30 cellular contexts compared by ENCODE assay signal in genomic region chr19:31185261-31185660, GRCh38.
DNase-seq lines count a peak whose midpoint lies in the region; ATAC-seq and TF ChIP-seq lines count a peak whose summit lies in the region.
"Had no signal": no experiment of that assay in that cellular context is flagged by ENCODE, and none has a peak within 500 bp of the region (broad histone marks: within the 10 kb centered on the region; RNA-seq: fewer than 3 reads in every experiment).

No MANE protein-coding gene starts in this region.

- H4K5ac ChIP-seq in H9 (ENCODE audit: insufficient read length, low read depth, low read length): no peak overlapping the region

- no peak overlapping the region for H4K8ac ChIP-seq in H9 (replicated peaks; ENCODE audit: insufficient read length, low read depth, low read length)

- H3K79me2 ChIP-seq in H9 (ENCODE audit: insufficient read depth, low read length): no peaks in the 10 kb centered on the region

- no peak overlapping the region for H2BK20ac ChIP-seq in H9 (ENCODE audit: low read depth, low read length, poor library complexity, severe bottlenecking)

- H2BK12ac ChIP-seq in H9 (ENCODE audit: insufficient read length, low read depth, low read length): no peak overlapping the region

- H3K27ac ChIP-seq in H9 (ENCODE audit: insufficient read length, low read depth, low read length): no peak overlapping the region
- no peak overlapping the region for H3K27ac ChIP-seq in foreskin keratinocyte
- H3K27ac ChIP-seq in body of pancreas: no peak overlapping the region
- H3K27ac ChIP-seq: breast epithelium, colonic mucosa, sigmoid colon, SK-N-MC, tibial artery had no signal

- in situ Hi-C loops in ACHN (cut with HindIII; ENCODE audit: low pct_ligation_motif_present, low pct_unique_long_range_greater_than_20kb, low sequenced_read_pairs): no loop called here
- in situ Hi-C loops in astrocyte of the spinal cord (cut with HindIII; ENCODE audit: low sequenced_read_pairs): no loop called here

- H2BK5ac ChIP-seq in H9 (ENCODE audit: insufficient read length, low read length): no peak overlapping the region

- H3K18ac ChIP-seq in H9 (ENCODE audit: insufficient read length, low read depth, low read length): no peak overlapping the region

- no peak overlapping the region for H3T11ph ChIP-seq in H9 (ENCODE audit: low read length)

- no peak overlapping the region for H2BK120ac ChIP-seq in H9 (ENCODE audit: low read depth, low read length, poor library complexity, severe bottlenecking)

- no CpG with 5 or more reads among the region's 2 CpGs for WGBS in H9 (ENCODE audit: extremely low coverage, insufficient read length, low lambda C conversion rate)
- WGBS in body of pancreas, 2 donors: 65 to 87% methylated on average over 2 of the region's 2 CpGs

- peaks cover 2 to 5% of the 10 kb centered on the region in 2 experiments; a peak in 4 of 5 replicates for H3K9me3 Mint-ChIP-seq in H9
- H3K9me3 Mint-ChIP-seq: natural killer cell had no signal

- H3K27ac Mint-ChIP-seq in H9: no peak overlapping the region; a peak in 1 of 7 replicates
- H3K27ac Mint-ChIP-seq: activated CD8-positive, alpha-beta T cell treated with anti-CD3 and anti-CD28 coated beads for 36 hours; activated naive CD4-positive, alpha-beta T cell treated with anti-CD3 and anti-CD28 coated beads, Interleukin-2, amount 50 U/mL, for 24 hours; activated T-helper 2 cell treated with anti-CD3 and anti-CD28 coated beads, Interferon-gamma antibody, Interleukin-2, Interleukin-4, amounts not matched to agents 10 μg/mL and 5 μg/mL and 100 μg/mL, durations not matched to agents 14 hours and 24 hours and 36 hours; natural killer cell; T-helper 17 cell had no signal

- peaks cover 10% of the 10 kb centered on the region for H3K4me1 ChIP-seq in H9 (ENCODE audit: insufficient read depth, low read length)
- no peaks in the 10 kb centered on the region for H3K4me1 ChIP-seq in foreskin keratinocyte
- no peaks in the 10 kb centered on the region for H3K4me1 ChIP-seq in body of pancreas
- H3K4me1 ChIP-seq: breast epithelium, colonic mucosa, sigmoid colon, tibial artery had no signal

- no peak for TF ChIP-seq POLR2A in body of pancreas (IDR thresholded peaks at IDR 0.05)

- ATAC-seq in foreskin keratinocyte (no peak), body of pancreas (no peak), HG03457 (IDR thresholded peaks at IDR 0.05; ENCODE audit: unreplicated experiment) (no peak)
- ATAC-seq: activated CD8-positive, alpha-beta T cell treated with anti-CD3 and anti-CD28 coated beads for 36 hours; K562; natural killer cell; T-helper 17 cell had no signal

- H3K56ac ChIP-seq in H9 (ENCODE audit: insufficient read length, low read depth, low read length): no peak overlapping the region

- no peak overlapping the region for H3K4me2 ChIP-seq in H9 (ENCODE audit: insufficient read depth, insufficient read length, low read length)

- H2AFZ ChIP-seq in H9 (ENCODE audit: low read length): no peak overlapping the region

- H3K79me1 ChIP-seq in H9 (ENCODE audit: insufficient read depth, low read depth, low read length, poor library complexity, severe bottlenecking): no peaks in the 10 kb centered on the region

- H3K27me3 ChIP-seq in H9 (ENCODE audit: insufficient read depth, low read length): no peaks in the 10 kb centered on the region
- H3K27me3 ChIP-seq in foreskin keratinocyte: no peaks in the 10 kb centered on the region
- no peaks in the 10 kb centered on the region for H3K27me3 ChIP-seq in body of pancreas
- H3K27me3 ChIP-seq: breast epithelium, colonic mucosa, sigmoid colon, tibial artery had no signal

- H3K4me1 Mint-ChIP-seq in H9: peaks cover 15 to 17% of the 10 kb centered on the region in 2 experiments
- H3K4me1 Mint-ChIP-seq: activated naive CD4-positive, alpha-beta T cell treated with anti-CD3 and anti-CD28 coated beads, Interleukin-2, amount 50 U/mL, for 24 hours; natural killer cell; T-helper 17 cell had no signal

- H3K27me3 Mint-ChIP-seq in H9 (ENCODE audit: low read depth): no peaks in the 10 kb centered on the region
- H3K27me3 Mint-ChIP-seq: T-helper 17 cell had no signal

- H3K14ac ChIP-seq in H9 (ENCODE audit: insufficient read depth, low read length): no peak overlapping the region

- no peak overlapping the region for H3K4ac ChIP-seq in H9 (ENCODE audit: low read depth, low read length)

- intact Hi-C loops in body of pancreas (cut with DNase I): no loop called here

- peak; percentile 12 for DNase-seq in ACHN
- DNase-seq in H9: no peak
- no peak for DNase-seq in astrocyte of the spinal cord (ENCODE audit: low read depth, low spot score)
- DNase-seq in foreskin keratinocyte: no peak
- no peak for DNase-seq in AML-193 (lab: John Stamatoyannopoulos, UW)
- no peak for DNase-seq in NK-92 (lab: John Stamatoyannopoulos, UW; ENCODE audit: unreplicated experiment)
- no peak for DNase-seq in body of pancreas
- DNase-seq: activated CD8-positive, alpha-beta T cell treated with anti-CD3 and anti-CD28 coated beads for 36 hours; amygdala; Calu3; colonic mucosa; DMS79; effector CD4-positive, alpha-beta T cell; natural killer cell; NCI-H1092 treated with DMSO at 0.1 percent for 48 hours; NCI-H187; NCI-H2171; NCI-H82; occipital lobe; sigmoid colon; stimulated activated CD4-positive, alpha-beta T cell treated with anti-CD3 and anti-CD28 coated beads, Interleukin-12 subunit alpha, Interleukin-12 subunit beta, amount 100 ng/mL, for 4 hours; stimulated activated CD4-positive, alpha-beta T cell treated with anti-CD3 and anti-CD28 coated beads, Interleukin-2, amount 100 ng/mL, for 48 hours; T-helper 17 cell; tibial artery had no signal

- no peak overlapping the region for H2BK15ac ChIP-seq in H9 (ENCODE audit: low read depth, low read length)

- H3K36me3 ChIP-seq in body of pancreas (replicated peaks in 1 of 2; ENCODE audit: insufficient read depth in 1 of 2, low read depth in 2 of 2): no peaks in the 10 kb centered on the region
- H3K36me3 ChIP-seq: breast epithelium, colonic mucosa, sigmoid colon, tibial artery had no signal

- no peak overlapping the region for H3K4me3 Mint-ChIP-seq in H9
- H3K4me3 Mint-ChIP-seq: activated CD8-positive, alpha-beta T cell treated with anti-CD3 and anti-CD28 coated beads for 36 hours; activated naive CD4-positive, alpha-beta T cell treated with anti-CD3 and anti-CD28 coated beads, Interleukin-2, amount 50 U/mL, for 24 hours; natural killer cell; T-helper 17 cell had no signal

- H3K9ac ChIP-seq in H9 (ENCODE audit: extremely low read depth, insufficient read length, low read length): no peak overlapping the region

- H3K23me2 ChIP-seq in H9 (ENCODE audit: insufficient read length, low read depth, low read length, poor library complexity, severe bottlenecking): no peaks in the 10 kb centered on the region

- H3K9me3 ChIP-seq in H9 (ENCODE audit: control insufficient read depth, low read depth, low read length) (no peaks in the 10 kb centered on the region), body of pancreas (no peaks in the 10 kb centered on the region)
- H3K9me3 ChIP-seq: colonic mucosa had no signal

- peaks cover 0 to 2% (median 0%) of the 10 kb centered on the region in 3 experiments; a peak in 2 of 7 replicates for H3K36me3 Mint-ChIP-seq in H9 (ENCODE audit: insufficient read depth in 1 of 3, low read depth in 3 of 3)

- H4K91ac ChIP-seq in H9 (ENCODE audit: insufficient read length, low read depth, low read length): no peak overlapping the region

- peak; percentile 22; the same call in 2 of the 3 replicates for TF ChIP-seq CTCF in H9 (conservative IDR thresholded peaks at IDR 0.05)
- peak; percentile 12 for TF ChIP-seq CTCF in astrocyte of the spinal cord (IDR thresholded peaks at IDR 0.05; ENCODE audit: low read depth, low read length)
- TF ChIP-seq CTCF in foreskin keratinocyte (conservative IDR thresholded peaks at IDR 0.05): peak; percentile 2
- TF ChIP-seq CTCF in body of pancreas (IDR thresholded peaks at IDR 0.05): no peak

- H2AK5ac ChIP-seq in H9 (ENCODE audit: insufficient read length, low read length): no peak overlapping the region

- H4K20me1 ChIP-seq in H9 (ENCODE audit: control insufficient read depth, insufficient read depth, insufficient read length): no peaks in the 10 kb centered on the region

- no peak overlapping the region for H3K23ac ChIP-seq in H9 (ENCODE audit: insufficient read length, low read depth, low read length)

- H3K4me3 ChIP-seq in astrocyte of the spinal cord (ENCODE audit: low read depth, low read length): no peak overlapping the region
- H3K4me3 ChIP-seq in body of pancreas: no peak overlapping the region
- H3K4me3 ChIP-seq: breast epithelium, colonic mucosa, K562, sigmoid colon, SK-N-MC, tibial artery had no signal

Comparison
In these comparisons a context has a peak if more than half of its experiments do, and no peak if none do; other contexts are left out.
1. CTCF ChIP-seq: peak in H9 (single experiment), astrocyte of the spinal cord (single experiment) and foreskin keratinocyte (single experiment); none in body of pancreas (0 of 7).